Comparison of ENCODE assay signal across 3 cellular contexts in genomic region chr13:67443901-67444300, GRCh38.
TF ChIP-seq lines count a peak whose summit lies in the region.

No MANE protein-coding gene starts in this region.

TF ChIP-seq in HepG2, 621 proteins besides CTCF, POLR2A, EP300 and RAD21:
- no peak for TF ChIP-seq NCOA5 (CRISPR knock-in tag; IDR thresholded peaks at IDR 0.05)
- peak; percentile 75 for TF ChIP-seq MAFF (IDR thresholded peaks at IDR 0.05; ENCODE audit: low read depth, low read length)
- TF ChIP-seq MAFK (conservative IDR thresholded peaks at IDR 0.05 in 1 of 2, IDR thresholded peaks at IDR 0.05 in 1 of 2; ENCODE audit: low read length in 2 of 2): peak; percentile 54 to 85

TF ChIP-seq in IMR-90, 13 proteins besides CTCF, POLR2A, EP300 and RAD21:
- peak; percentile 81 for TF ChIP-seq MAFK (IDR thresholded peaks at IDR 0.05; ENCODE audit: low read depth, low read length)
- TF ChIP-seq FOS (IDR thresholded peaks at IDR 0.05; ENCODE audit: low read depth, low read length): no peak

TF ChIP-seq in K562, 482 proteins besides CTCF, POLR2A, EP300 and RAD21:
- no peak for TF ChIP-seq BRF2 (IDR thresholded peaks at IDR 0.05; ENCODE audit: borderline replicate concordance, insufficient read depth, insufficient read length)
- no peak for TF ChIP-seq MITF (IDR thresholded peaks at IDR 0.05)
- TF ChIP-seq THRB (CRISPR knock-in tag; conservative IDR thresholded peaks at IDR 0.05): no peak
- peak; percentile 23; the same call in 1 of the 2 replicates for TF ChIP-seq MAFF (IDR thresholded peaks at IDR 0.05; ENCODE audit: low read length)
- no peak for TF ChIP-seq ZNF592 (IDR thresholded peaks at IDR 0.05)
- TF ChIP-seq ZBED1 (IDR thresholded peaks at IDR 0.05): no peak
- TF ChIP-seq NUFIP1 (IDR thresholded peaks at IDR 0.05; ENCODE audit: partially characterized antibody): no peak
- 0 out of 2 replicates have a peak, but pooled peaks have one; percentile 20 for TF ChIP-seq MAFK (IDR thresholded peaks at IDR 0.05; ENCODE audit: low read length)
- TF ChIP-seq ZNF79 (CRISPR knock-in tag; IDR thresholded peaks at IDR 0.05; ENCODE audit: low read depth): no peak
- TF ChIP-seq CEBPG (CRISPR knock-in tag; IDR thresholded peaks at IDR 0.05): no peak
- no peak for TF ChIP-seq CEBPG (tag; conservative IDR thresholded peaks at IDR 0.05 in 1 of 2, IDR thresholded peaks at IDR 0.05 in 1 of 2)
- no peak for TF ChIP-seq KDM5B (IDR thresholded peaks at IDR 0.05; ENCODE audit: insufficient replicate concordance, low read depth, low read length)
